Comparison of ENCODE assay signal across 8 cellular contexts in the genomic region with DNA sequence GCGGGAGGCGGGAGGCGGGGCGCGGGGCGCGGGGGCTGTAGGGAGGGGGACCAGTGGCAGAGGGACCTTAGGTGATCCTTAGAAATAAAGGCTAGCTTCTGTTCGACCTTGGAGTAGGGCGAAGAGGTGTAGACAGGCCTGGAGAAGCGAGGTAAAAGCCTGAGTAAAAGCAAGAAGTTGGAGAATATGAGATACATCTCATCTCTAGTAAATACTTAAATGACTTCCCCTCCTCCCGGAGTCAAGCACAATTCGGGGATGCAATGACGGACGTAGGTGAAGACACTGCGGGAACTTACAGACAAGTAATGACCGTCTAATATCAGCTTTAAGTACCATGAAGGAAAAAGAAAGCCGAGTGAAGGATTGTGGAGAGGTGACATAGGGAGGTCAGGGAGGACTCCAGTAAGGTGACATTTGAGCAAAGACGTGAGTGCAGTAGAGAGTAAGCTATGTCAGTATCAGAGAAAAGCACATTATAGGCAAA. TPM values are rescaled to one million over a fixed set of nuclear protein-coding genes. Genes with fewer than 3 reads are reported as not detected.
DNase-seq lines count a peak whose midpoint lies in the region; ATAC-seq, FAIRE-seq and TF ChIP-seq lines count a peak whose summit lies in the region.

No MANE protein-coding gene starts in this region.

- peak overlapping the region; percentile 99 for H3K4me3 Mint-ChIP-seq in CD4-positive, alpha-beta T cell

- peaks cover 60% of the 10 kb centered on the region for H3K4me1 Mint-ChIP-seq in CD4-positive, alpha-beta T cell (ENCODE audit: low read depth)

- TF ChIP-seq EP300 in HepG2 (IDR thresholded peaks at IDR 0.05; ENCODE audit: low read depth in 2 of 2, low read length in 2 of 2) (no peak), HepG2 (CRISPR knock-in tag; IDR thresholded peaks at IDR 0.05; ENCODE audit: borderline replicate concordance) (no peak), upper lobe of left lung (IDR thresholded peaks at IDR 0.05) (no peak)

- no peak for FAIRE-seq in HepG2 (lab: Jason Lieb, UNC)
- FAIRE-seq in GM19239 (lab: Jason Lieb, UNC), result no peak

- peak overlapping the region; percentile 90 for H3K9ac ChIP-seq in HepG2 (ENCODE audit: insufficient read depth, low read depth, low read length)

- peaks cover 9% of the 10 kb centered on the region for H3K79me2 ChIP-seq in HepG2 (ENCODE audit: insufficient read depth, low read length)

- in situ Hi-C loops in HepG2 (cut with HindIII; ENCODE audit: extremely low pct_ligation_motif_present, low pct_unique_long_range_greater_than_20kb), result no loop called here

- BruUV-seq in HepG2 (replicated peaks; lab: Mats Ljungman, UMichigan), result TSS peak; percentile 61

- H3K27me3 Mint-ChIP-seq in CD4-positive, alpha-beta T cell, result no peaks in the 10 kb centered on the region

- H3K36me3 ChIP-seq in HepG2 (replicated peaks in 1 of 2; ENCODE audit: control insufficient read depth in 1 of 2, insufficient read depth in 2 of 2, low read length in 2 of 2) (no peaks in the 10 kb centered on the region), upper lobe of left lung (no peaks in the 10 kb centered on the region)

- CTCF ChIA-PET in CD4-positive, alpha-beta T cell (lab: Charles Lee), result no interaction called here
- CTCF ChIA-PET in HepG2 (lab: Yijun Ruan, JAX; ENCODE audit: low intra/inter-chr PET ratio, low total read pairs), result no interaction called here

- POLR2A ChIA-PET in CD4-positive, alpha-beta T cell (lab: Charles Lee), result interaction anchor here (0.7 to 3.3 kb wide), 8 partner anchors 8 to 1599 kb away, joined by 3 to 25 read pairs (median 3); a partner anchor contains a TSS
- POLR2A ChIA-PET in HepG2 (lab: Yijun Ruan, JAX), result interaction anchor here (2.5 kb wide), 1 partner anchor 21 kb away, joined by 9 read pairs; no protein-coding TSS in a partner anchor

- peaks cover 18% of the 10 kb centered on the region for H3K36me3 Mint-ChIP-seq in CD4-positive, alpha-beta T cell (ENCODE audit: low read depth)
- peaks cover 35 to 40% of the 10 kb centered on the region in 2 donors for H3K36me3 Mint-ChIP-seq in activated naive CD4-positive, alpha-beta T cell treated with anti-CD3 and anti-CD28 coated beads, Interleukin-2, amount 50 U/mL, for 72 hours

- intact Hi-C loops in CD4-positive, alpha-beta T cell (cut with DNase I, micrococcal nuclease), result loop anchor here (5.0 to 10.0 kb wide), 5 partner anchors 82 to 1600 kb away; a partner anchor contains a TSS
- intact Hi-C loops in HepG2 (cut with micrococcal nuclease; ENCODE audit: unreplicated experiment), result loop anchor here (5.0 to 10.0 kb wide), 3 partner anchors 160 to 697 kb away; a partner anchor contains a TSS

- DNase-seq in CD4-positive, alpha-beta T cell, result no peak
- no peak for DNase-seq in activated naive CD4-positive, alpha-beta T cell treated with anti-CD3 and anti-CD28 coated beads, Interleukin-2, amount 50 U/mL, for 72 hours (ENCODE audit: low spot score in 2 of 2)
- DNase-seq in HepG2 (ENCODE audit: low spot score), result peak; percentile 9
- peak in 1 of 2 donors; percentile 89 for DNase-seq in upper lobe of left lung
- no peak for DNase-seq in GM19239 (ENCODE audit: insufficient read length, low spot score)
- no peak for DNase-seq in medulla oblongata (ENCODE audit: extremely low spot score)

- WGBS in HepG2 (ENCODE audit: low lambda C conversion rate), result 2% methylated on average over 12 of the region's 18 CpGs
- 2% methylated on average over 12 to 17 of the region's 18 CpGs for WGBS in upper lobe of left lung, 2 donors

- no peak for ATAC-seq in CD4-positive, alpha-beta T cell (ENCODE audit: poor library complexity)
- ATAC-seq in GM19328 (IDR thresholded peaks at IDR 0.05; ENCODE audit: unreplicated experiment), result peak; percentile 1
- peak; percentile 3 for ATAC-seq in HG03575 (IDR thresholded peaks at IDR 0.05; ENCODE audit: extremely low read depth, insufficient number of reproducible peaks, low FRiP score, unreplicated experiment)
- peak in 1 of 2 donors; percentile 0 for ATAC-seq in activated naive CD4-positive, alpha-beta T cell treated with anti-CD3 and anti-CD28 coated beads, Interleukin-2, amount 50 U/mL, for 72 hours
- ATAC-seq in HepG2, result peak; percentile 11
- no peak for ATAC-seq in upper lobe of left lung (ENCODE audit: low FRiP score in 2 of 2)

- no peaks in the 10 kb centered on the region for H3K9me3 ChIP-seq in CD4-positive, alpha-beta T cell (ENCODE audit: control insufficient read depth, low read length)
- H3K9me3 ChIP-seq in HepG2 (ENCODE audit: low read length), result no peaks in the 10 kb centered on the region
- H3K9me3 ChIP-seq in upper lobe of left lung, result no peaks in the 10 kb centered on the region

- TF ChIP-seq RAD21 in HepG2 (CRISPR knock-in tag; IDR thresholded peaks at IDR 0.05), result no peak

- peak overlapping the region; percentile 94 for H2AFZ ChIP-seq in HepG2 (ENCODE audit: low read length)

- H3K4me3 ChIP-seq in HepG2 (replicated peaks in 1 of 3; ENCODE audit: insufficient read depth in 1 of 3, low read depth in 2 of 3, low read length in 3 of 3) (peak overlapping the region; percentile 76 to 83 (median 83)), upper lobe of left lung (peak overlapping the region; percentile 48 to 88 (median 74))

- no peaks in the 10 kb centered on the region for H3K9me3 Mint-ChIP-seq in CD4-positive, alpha-beta T cell
- H3K9me3 Mint-ChIP-seq in activated naive CD4-positive, alpha-beta T cell treated with anti-CD3 and anti-CD28 coated beads, Interleukin-2, amount 50 U/mL, for 72 hours, result no peaks in the 10 kb centered on the region

- no peaks in the 10 kb centered on the region for H3K27me3 ChIP-seq in CD4-positive, alpha-beta T cell (ENCODE audit: control insufficient read depth, insufficient read depth, low read length)
- no peaks in the 10 kb centered on the region for H3K27me3 ChIP-seq in HepG2 (ENCODE audit: control insufficient read depth in 1 of 2, insufficient read depth in 2 of 2, low read length in 2 of 2)
- H3K27me3 ChIP-seq in upper lobe of left lung, result no peaks in the 10 kb centered on the region

- H3K27ac ChIP-seq in CD4-positive, alpha-beta T cell (ENCODE audit: low read depth, low read length), result peak overlapping the region; percentile 80
- H3K27ac ChIP-seq in HepG2 (ENCODE audit: extremely low read length, insufficient read depth, low read length) (peak overlapping the region; percentile 94), upper lobe of left lung (peak overlapping the region; percentile 93 to 95 (median 94))

- H4K20me1 ChIP-seq in HepG2 (ENCODE audit: insufficient read depth, low read length), result no peaks in the 10 kb centered on the region

- TF ChIP-seq CTCF in CD4-positive, alpha-beta T cell (IDR thresholded peaks at IDR 0.05), result no peak
- no peak for TF ChIP-seq CTCF in HepG2 (CRISPR knock-in tag; IDR thresholded peaks at IDR 0.05)
- no peak for TF ChIP-seq CTCF in upper lobe of left lung (IDR thresholded peaks at IDR 0.05)

- peak overlapping the region; percentile 72 for H3K4me2 ChIP-seq in HepG2 (ENCODE audit: low read depth, low read length)

- H3K4me1 ChIP-seq in HepG2 (ENCODE audit: insufficient read depth, low read length) (peaks cover 31% of the 10 kb centered on the region), upper lobe of left lung (peaks cover 27 to 39% (median 32%) of the 10 kb centered on the region in 4 donors)

- TF ChIP-seq POLR2A in HepG2 (IDR thresholded peaks at IDR 0.05; ENCODE audit: insufficient read depth in 1 of 2, low read depth in 2 of 2, low read length in 2 of 2), result no peak
- TF ChIP-seq POLR2A in upper lobe of left lung (IDR thresholded peaks at IDR 0.05), result no peak

- peak overlapping the region; percentile 99 for H3K27ac Mint-ChIP-seq in CD4-positive, alpha-beta T cell
- H3K27ac Mint-ChIP-seq in activated naive CD4-positive, alpha-beta T cell treated with anti-CD3 and anti-CD28 coated beads, Interleukin-2, amount 50 U/mL, for 72 hours, result peak overlapping the region; percentile 95 to 99

TF ChIP-seq in HepG2, 621 proteins besides CTCF, POLR2A, EP300 and RAD21 (continues in another document):
- TF ChIP-seq, protein P1, sequence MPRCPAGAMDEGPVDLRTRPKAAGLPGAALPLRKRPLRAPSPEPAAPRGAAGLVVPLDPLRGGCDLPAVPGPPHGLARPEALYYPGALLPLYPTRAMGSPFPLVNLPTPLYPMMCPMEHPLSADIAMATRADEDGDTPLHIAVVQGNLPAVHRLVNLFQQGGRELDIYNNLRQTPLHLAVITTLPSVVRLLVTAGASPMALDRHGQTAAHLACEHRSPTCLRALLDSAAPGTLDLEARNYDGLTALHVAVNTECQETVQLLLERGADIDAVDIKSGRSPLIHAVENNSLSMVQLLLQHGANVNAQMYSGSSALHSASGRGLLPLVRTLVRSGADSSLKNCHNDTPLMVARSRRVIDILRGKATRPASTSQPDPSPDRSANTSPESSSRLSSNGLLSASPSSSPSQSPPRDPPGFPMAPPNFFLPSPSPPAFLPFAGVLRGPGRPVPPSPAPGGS (CRISPR knock-in tag; IDR thresholded peaks at IDR 0.05), result no peak
- TF ChIP-seq PAX8 (CRISPR knock-in tag; IDR thresholded peaks at IDR 0.05; ENCODE audit: borderline replicate concordance), result no peak

RNA-seq across cellular contexts. Expression of a gene that starts 0.5 kb away (rescaled TPM):
- 1 to 10 TPM; 2.6 to 2.9 TPM for total RNA-seq in CD4-positive, alpha-beta T cell
- 10 to 100 TPM; 66.3 to 80.7 TPM for total RNA-seq in activated naive CD4-positive, alpha-beta T cell treated with anti-CD3 and anti-CD28 coated beads, Interleukin-2, amount 50 U/mL, for 72 hours
- total RNA-seq in HepG2 (2016; rRNA removed; fragmentation: Illumina TruSeq; extraction: Trizol) (36.7 and 66.8 TPM in 2 replicates), upper lobe of left lung (10 to 100 TPM in 1 of 6 donors, 1 to 10 TPM in 5; 5.0 to 13.9 (median 8.2) TPM)
- 1.7 and 1.9 TPM in 2 replicates for total RNA-seq in HepG2 (2016; cell fraction: cytosol; rRNA removed; fragmentation: Illumina TruSeq; extraction: Trizol; ENCODE audit: low read depth)
- total RNA-seq in HepG2 (2016; cell fraction: insoluble cytoplasmic fraction; rRNA removed; fragmentation: Illumina TruSeq; extraction: Trizol), result 34.9 and 62.7 TPM in 2 replicates
- total RNA-seq in HepG2 (2016; cell fraction: membrane; rRNA removed; fragmentation: Illumina TruSeq; extraction: Trizol), result 6.0 and 7.7 TPM in 2 replicates
- total RNA-seq in HepG2 (2016; cell fraction: nucleus; rRNA removed; fragmentation: Illumina TruSeq; extraction: Trizol), result 31.3 and 34.5 TPM in 2 replicates
- polyA plus RNA-seq in HepG2 (2011; rRNA removed), result 3.0 and 5.6 TPM in 2 replicates
- polyA plus RNA-seq in HepG2 (2011; cell fraction: cytosol; rRNA removed), result 2.3 and 2.5 TPM in 2 replicates
- 1.9 and 2.1 TPM in 2 replicates for polyA plus RNA-seq in HepG2 (2011; cell fraction: nucleus; rRNA removed)
- 4.8 and 11.2 TPM in 2 replicates for polyA plus RNA-seq in HepG2 (2012)
- polyA plus RNA-seq in HepG2 (2016; cell fraction: cytosol; fragmentation: Illumina TruSeq; extraction: Trizol; ENCODE audit: low read depth), result 0.49 and 0.53 TPM in 2 replicates
- 33.8 and 36.0 TPM in 2 replicates for polyA plus RNA-seq in HepG2 (2016; cell fraction: insoluble cytoplasmic fraction; fragmentation: Illumina TruSeq; extraction: Trizol; ENCODE audit: low read depth)
- polyA plus RNA-seq in HepG2 (2016; cell fraction: membrane; fragmentation: Illumina TruSeq; extraction: Trizol; ENCODE audit: low read depth), result 1.9 and 2.1 TPM in 2 replicates
- polyA plus RNA-seq in HepG2 (2016; cell fraction: nucleus; fragmentation: Illumina TruSeq; extraction: Trizol; ENCODE audit: insufficient read depth, low read depth), result 19.9 and 22.7 TPM in 2 replicates
- 3.9 and 16.8 TPM in 2 replicates for polyA minus RNA-seq in HepG2 (2011; rRNA and poly(A)+ RNA removed; ENCODE audit: low replicate concordance)
- polyA minus RNA-seq in HepG2 (2011; cell fraction: cytosol; rRNA and poly(A)+ RNA removed), result 6.3 and 8.2 TPM in 2 replicates
- polyA minus RNA-seq in HepG2 (2011; cell fraction: nucleus; rRNA and poly(A)+ RNA removed), result 11.3 and 13.4 TPM in 2 replicates

Comparison
In these comparisons a context has a peak if more than half of its experiments do, and no peak if none do; other contexts are left out.
1. ATAC-seq: peak in GM19328 (single experiment), HG03575 (single experiment) and HepG2 (single experiment); none in CD4-positive, alpha-beta T cell (single experiment) and upper lobe of left lung (0 of 2).
2. Peak in every context shown above with its lines, with median percentiles within 50 percentile points of each other: H3K27ac ChIP-seq.